11 cellular contexts compared by ENCODE assay signal in the genomic region with DNA sequence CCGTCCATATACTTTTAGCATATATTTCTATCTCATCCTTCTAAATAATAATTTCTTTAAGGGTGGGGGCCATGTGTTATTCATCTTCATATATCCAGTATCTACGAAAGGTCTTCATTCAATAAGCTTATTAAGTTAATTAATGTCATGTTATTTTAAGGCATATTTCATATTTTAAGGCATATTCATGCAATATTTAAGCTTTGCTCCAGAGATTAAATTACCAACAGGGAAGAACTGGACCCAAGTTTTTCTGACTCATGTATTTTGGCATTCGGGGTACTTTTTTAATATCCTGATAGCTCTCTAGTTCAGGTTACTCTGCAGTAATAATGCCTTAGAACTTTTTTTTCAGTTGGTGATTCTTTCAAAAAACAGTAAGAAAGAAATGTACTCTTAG. TPM values are rescaled to one million over a fixed set of nuclear protein-coding genes. Genes with fewer than 3 reads are reported as not detected.
DNase-seq lines count a peak whose midpoint lies in the region; ATAC-seq and TF ChIP-seq lines count a peak whose summit lies in the region.
"Had no signal": no experiment of that assay in that cellular context is flagged by ENCODE, and none has a peak within 500 bp of the region (broad histone marks: within the 10 kb centered on the region; RNA-seq: fewer than 3 reads in every experiment).

No MANE protein-coding gene starts in this region.

- H3K4me1 ChIP-seq in CD8-positive, alpha-beta T cell (ENCODE audit: insufficient read depth, low read length), result peaks cover 38% of the 10 kb centered on the region
- H3K4me1 ChIP-seq in mesenchymal stem cell (ENCODE audit: control insufficient read depth, insufficient read depth, low read depth, low read length), result no peaks in the 10 kb centered on the region

- no peaks in the 10 kb centered on the region for H3K27me3 ChIP-seq in CD8-positive, alpha-beta T cell (ENCODE audit: insufficient read depth, low read length)
- H3K27me3 ChIP-seq in mesenchymal stem cell (ENCODE audit: control insufficient read depth in 1 of 2, insufficient read depth in 1 of 2, low read length in 2 of 2), result no peaks in the 10 kb centered on the region
- H3K27me3 ChIP-seq: body of pancreas had no signal

- CTCF ChIA-PET in CD8-positive, alpha-beta T cell (lab: Charles Lee), result interaction anchor here (1.4 kb wide), 1 partner anchor 32 kb away, joined by 4 read pairs; no protein-coding TSS in a partner anchor

- H3K4me1 Mint-ChIP-seq in CD8-positive, alpha-beta T cell (ENCODE audit: low read depth), result peaks cover 56% of the 10 kb centered on the region
- H3K4me1 Mint-ChIP-seq in effector memory CD8-positive, alpha-beta T cell (ENCODE audit: low read depth in 2 of 2), result peaks cover 31 to 44% of the 10 kb centered on the region in 2 donors

- no peak overlapping the region for H3K4me2 ChIP-seq in mesenchymal stem cell (ENCODE audit: low read length, poor library complexity, severe bottlenecking)

- no CpG with 5 or more reads among the region's 3 CpGs for WGBS in mesenchymal stem cell

- no peak overlapping the region for H4K8ac ChIP-seq in mesenchymal stem cell (ENCODE audit: low read length)

- no peak for TF ChIP-seq CTCF in CD8-positive, alpha-beta T cell (IDR thresholded peaks at IDR 0.05)

- no peak overlapping the region for H3K4me3 Mint-ChIP-seq in CD8-positive, alpha-beta T cell
- H3K4me3 Mint-ChIP-seq in effector memory CD8-positive, alpha-beta T cell, result peak overlapping the region; percentile 26 to 62

- H2BK15ac ChIP-seq in mesenchymal stem cell (ENCODE audit: low read depth, poor library complexity, severe bottlenecking), result no peak overlapping the region

- intact Hi-C loops in CD8-positive, alpha-beta T cell (cut with DNase I, micrococcal nuclease), result loop anchor here in 1 of 2 experiments (2.0 kb wide), 1 partner anchor 25 kb away; no protein-coding TSS in a partner anchor

- no peaks in the 10 kb centered on the region for H3K9me3 ChIP-seq in CD8-positive, alpha-beta T cell (ENCODE audit: low read length)
- no peaks in the 10 kb centered on the region for H3K9me3 ChIP-seq in mesenchymal stem cell (ENCODE audit: control insufficient read depth, low read length)
- H3K9me3 ChIP-seq: body of pancreas had no signal

- POLR2A ChIA-PET in CD8-positive, alpha-beta T cell (lab: Charles Lee), result interaction anchor here (0.9 to 1.8 kb wide), 3 partner anchors 17 to 27 kb away, joined by 3 to 6 read pairs (median 4); partner anchors contain the start of gene PHC3

- no peak overlapping the region for H3K4me3 ChIP-seq in CD8-positive, alpha-beta T cell (ENCODE audit: low read depth, low read length)
- no peak overlapping the region for H3K4me3 ChIP-seq in mesenchymal stem cell (ENCODE audit: insufficient read depth in 1 of 2, low read depth in 1 of 2, low read length in 2 of 2)
- H3K4me3 ChIP-seq: body of pancreas had no signal

- no peak for ATAC-seq in CD8-positive, alpha-beta T cell
- peak; percentile 15 for ATAC-seq in GM19463 (IDR thresholded peaks at IDR 0.05; ENCODE audit: unreplicated experiment)
- peak; percentile 5 for ATAC-seq in HG03457 (IDR thresholded peaks at IDR 0.05; ENCODE audit: unreplicated experiment)
- no peak for ATAC-seq in effector memory CD8-positive, alpha-beta T cell (replicated peaks)
- ATAC-seq: body of pancreas, HCT116 had no signal

- no peak overlapping the region for H3K27ac ChIP-seq in CD8-positive, alpha-beta T cell (ENCODE audit: low read depth, low read length)
- no peak overlapping the region for H3K27ac ChIP-seq in mesenchymal stem cell (ENCODE audit: low read length, poor library complexity, severe bottlenecking)

- peaks cover 19% of the 10 kb centered on the region for H3K79me1 ChIP-seq in mesenchymal stem cell (replicated peaks; ENCODE audit: low read length, poor library complexity, severe bottlenecking)

- no peaks in the 10 kb centered on the region for H3K27me3 Mint-ChIP-seq in CD8-positive, alpha-beta T cell (ENCODE audit: low read depth)
- H3K27me3 Mint-ChIP-seq in effector memory CD8-positive, alpha-beta T cell, result no peaks in the 10 kb centered on the region

- no peak overlapping the region for H3K18ac ChIP-seq in mesenchymal stem cell (ENCODE audit: low read depth in 1 of 2, low read length in 2 of 2)

- no peak overlapping the region for H2AFZ ChIP-seq in mesenchymal stem cell (ENCODE audit: low read depth, low read length)

- no peak overlapping the region for H2BK120ac ChIP-seq in mesenchymal stem cell (ENCODE audit: low read depth, low read length)

- no peaks in the 10 kb centered on the region for H3K9me3 Mint-ChIP-seq in CD8-positive, alpha-beta T cell
- no peaks in the 10 kb centered on the region for H3K9me3 Mint-ChIP-seq in effector memory CD8-positive, alpha-beta T cell

- no peak for DNase-seq in CD8-positive, alpha-beta T cell
- DNase-seq in effector memory CD8-positive, alpha-beta T cell, result no peak
- DNase-seq in mesenchymal stem cell (no peak), cerebellar cortex (ENCODE audit: low spot score) (no peak), pons (ENCODE audit: low spot score) (no peak)
- DNase-seq in activated CD4-positive, alpha-beta T cell treated with anti-CD3 and anti-CD28 coated beads, Interleukin-2, amount 50 U/mL, for 48 hours, result no peak
- DNase-seq: body of pancreas, NCI-H2081 treated with DMSO at 0.1 percent for 48 hours had no signal

- H2AK5ac ChIP-seq in mesenchymal stem cell (ENCODE audit: low read length, severe bottlenecking), result no peak overlapping the region

- no peak overlapping the region for H3K14ac ChIP-seq in mesenchymal stem cell (ENCODE audit: low read length in 2 of 2)

- H3K27ac Mint-ChIP-seq in CD8-positive, alpha-beta T cell, result peak overlapping the region; percentile 96
- peak overlapping the region; percentile 49 to 82 for H3K27ac Mint-ChIP-seq in effector memory CD8-positive, alpha-beta T cell

- peaks cover 48% of the 10 kb centered on the region for H3K36me3 Mint-ChIP-seq in CD8-positive, alpha-beta T cell
- peaks cover 45% of the 10 kb centered on the region for H3K36me3 Mint-ChIP-seq in effector memory CD8-positive, alpha-beta T cell (ENCODE audit: insufficient read depth)

- no peak overlapping the region for H2BK5ac ChIP-seq in mesenchymal stem cell (ENCODE audit: low read depth, low read length, poor library complexity, severe bottlenecking)

- no peak overlapping the region for H3K4ac ChIP-seq in mesenchymal stem cell (ENCODE audit: low read depth in 1 of 2, low read length in 2 of 2)

- H3K23ac ChIP-seq in mesenchymal stem cell (ENCODE audit: low read length in 2 of 2), result no peak overlapping the region

- H3K9ac ChIP-seq in mesenchymal stem cell (ENCODE audit: low read length), result no peak overlapping the region

- no peaks in the 10 kb centered on the region for H3K36me3 ChIP-seq in CD8-positive, alpha-beta T cell (ENCODE audit: insufficient read depth, low read length)
- H3K36me3 ChIP-seq in mesenchymal stem cell (ENCODE audit: control insufficient read depth in 1 of 2, insufficient read depth in 2 of 2, low read depth in 1 of 2, low read length in 2 of 2), result peaks cover 16 to 45% of the 10 kb centered on the region in 2 experiments

- H4K91ac ChIP-seq in mesenchymal stem cell (ENCODE audit: low read length), result no peak overlapping the region

- no peak overlapping the region for H2BK12ac ChIP-seq in mesenchymal stem cell (ENCODE audit: low read length in 2 of 2)

RNA-seq across cellular contexts. Expression of gene PHC3, which starts 27.4 kb away (rescaled TPM):
- total RNA-seq in CD8-positive, alpha-beta T cell, result 100 to 1,000 TPM; 131 to 136 TPM
- polyA plus RNA-seq in mesenchymal stem cell (2013, experiment 1 of 2), result 49.8 TPM
- 44.4 TPM for polyA plus RNA-seq in mesenchymal stem cell (2013, experiment 2 of 2)

Comparison
In these comparisons a context has a peak if more than half of its experiments do, and no peak if none do; other contexts are left out.
1. ATAC-seq: peak in GM19463 (single experiment) and HG03457 (single experiment); none in CD8-positive, alpha-beta T cell (single experiment) and effector memory CD8-positive, alpha-beta T cell (single experiment).